In the genomic region with DNA sequence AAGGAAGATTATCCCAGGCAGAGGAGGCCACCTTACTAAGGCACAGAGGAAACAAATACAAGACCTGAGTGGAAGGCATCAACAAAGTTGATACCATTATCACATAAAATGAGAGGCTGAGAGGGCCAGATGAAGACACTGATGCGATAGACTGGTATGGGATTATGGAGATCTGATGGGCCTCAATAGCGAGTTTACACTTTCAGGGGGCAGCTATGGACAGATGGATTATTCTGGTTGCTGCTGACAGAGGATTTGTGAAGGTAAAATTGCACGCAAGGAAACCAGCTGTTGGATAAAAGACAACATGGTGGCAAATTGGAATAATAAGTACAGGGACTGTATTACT, we compare ENCODE assay signal across 9 cellular contexts.
DNase-seq lines count a peak whose midpoint lies in the region; ATAC-seq lines count a peak whose summit lies in the region.
"Had no signal": no experiment of that assay in that cellular context is flagged by ENCODE, and none has a peak within 500 bp of the region (broad histone marks: within the 10 kb centered on the region; RNA-seq: fewer than 3 reads in every experiment).

No MANE protein-coding gene starts in this region.

- no peaks in the 10 kb centered on the region for H3K9me3 Mint-ChIP-seq in activated CD4-positive, alpha-beta memory T cell treated with anti-CD3 and anti-CD28 coated beads for 36 hours
- H3K9me3 Mint-ChIP-seq in activated CD4-positive, alpha-beta memory T cell treated with anti-CD3 and anti-CD28 coated beads, Interleukin-2, amount 10 ng/mL, durations not matched to agents 7 days and 5 days, result no peaks in the 10 kb centered on the region
- H3K9me3 Mint-ChIP-seq in effector memory CD8-positive, alpha-beta T cell, result no peaks in the 10 kb centered on the region
- no peaks in the 10 kb centered on the region for H3K9me3 Mint-ChIP-seq in stimulated activated effector memory CD8-positive, alpha-beta T cell treated with anti-CD3 and anti-CD28 coated beads, Interleukin-12 subunit alpha, Interleukin-12 subunit beta, amount 100 ng/mL, for 72 hours

- peaks cover 12% of the 10 kb centered on the region for H3K4me1 Mint-ChIP-seq in activated CD4-positive, alpha-beta memory T cell treated with anti-CD3 and anti-CD28 coated beads for 36 hours (ENCODE audit: low read depth)
- peaks cover 10% of the 10 kb centered on the region for H3K4me1 Mint-ChIP-seq in activated CD4-positive, alpha-beta memory T cell treated with anti-CD3 and anti-CD28 coated beads, Interleukin-2, amount 10 ng/mL, durations not matched to agents 7 days and 5 days
- H3K4me1 Mint-ChIP-seq in effector memory CD8-positive, alpha-beta T cell (ENCODE audit: low read depth in 2 of 2), result peaks cover 9 to 10% of the 10 kb centered on the region in 2 donors
- H3K4me1 Mint-ChIP-seq in stimulated activated effector memory CD8-positive, alpha-beta T cell treated with anti-CD3 and anti-CD28 coated beads, Interleukin-12 subunit alpha, Interleukin-12 subunit beta, amount 100 ng/mL, for 72 hours, result peaks cover 9% of the 10 kb centered on the region

- no peak for ATAC-seq in effector memory CD8-positive, alpha-beta T cell (replicated peaks)
- ATAC-seq in stimulated activated effector memory CD8-positive, alpha-beta T cell treated with anti-CD3 and anti-CD28 coated beads, Interleukin-12 subunit alpha, Interleukin-12 subunit beta, amount 100 ng/mL, for 72 hours, result no peak
- ATAC-seq in left colon, result no peak

- intact Hi-C loops in activated CD4-positive, alpha-beta memory T cell treated with anti-CD3 and anti-CD28 coated beads for 36 hours (cut with micrococcal nuclease), result loop anchor here (1.0 kb wide), 2 partner anchors 289 to 400 kb away; no protein-coding TSS in a partner anchor
- intact Hi-C loops in left colon (cut with DNase I, micrococcal nuclease), result no loop called here

- no peaks in the 10 kb centered on the region for H3K27me3 Mint-ChIP-seq in activated CD4-positive, alpha-beta memory T cell treated with anti-CD3 and anti-CD28 coated beads for 36 hours
- peaks cover 8% of the 10 kb centered on the region for H3K27me3 Mint-ChIP-seq in activated CD4-positive, alpha-beta memory T cell treated with anti-CD3 and anti-CD28 coated beads, Interleukin-2, amount 10 ng/mL, durations not matched to agents 7 days and 5 days
- no peaks in the 10 kb centered on the region for H3K27me3 Mint-ChIP-seq in effector memory CD8-positive, alpha-beta T cell

- DNase-seq in activated CD4-positive, alpha-beta memory T cell treated with anti-CD3 and anti-CD28 coated beads for 36 hours, result no peak
- DNase-seq in activated CD4-positive, alpha-beta memory T cell treated with anti-CD3 and anti-CD28 coated beads, Interleukin-2, amount 10 ng/mL, durations not matched to agents 7 days and 5 days, result no peak
- peak; percentile 15 for DNase-seq in MV-4-11 (lab: John Stamatoyannopoulos, UW)
- DNase-seq in effector memory CD8-positive, alpha-beta T cell, result no peak
- no peak for DNase-seq in stimulated activated effector memory CD8-positive, alpha-beta T cell treated with anti-CD3 and anti-CD28 coated beads, Interleukin-12 subunit alpha, Interleukin-12 subunit beta, amount 100 ng/mL, for 72 hours (ENCODE audit: low spot score in 2 of 2)
- no peak for DNase-seq in NCI-H2171 treated with DMSO at 0.1 percent for 48 hours (lab: John Stamatoyannopoulos, UW)
- DNase-seq in left colon, result no peak
- DNase-seq in OCI-M2 (lab: John Stamatoyannopoulos, UW; ENCODE audit: unreplicated experiment), result no peak
- DNase-seq: NCI-H2107 had no signal

- POLR2A ChIA-PET in activated CD4-positive, alpha-beta memory T cell treated with anti-CD3 and anti-CD28 coated beads for 36 hours (lab: Charles Lee), result interaction anchor here (1.2 kb wide), 1 partner anchor 14 kb away, joined by 4 read pairs; no protein-coding TSS in a partner anchor
- POLR2A ChIA-PET in activated CD4-positive, alpha-beta memory T cell treated with anti-CD3 and anti-CD28 coated beads, Interleukin-2, amount 10 ng/mL, durations not matched to agents 7 days and 5 days (lab: Charles Lee), result interaction anchor here (1.0 to 1.1 kb wide), 3 partner anchors 19 to 410 kb away, joined by 3 read pairs; no protein-coding TSS in a partner anchor

- H3K36me3 Mint-ChIP-seq in activated CD4-positive, alpha-beta memory T cell treated with anti-CD3 and anti-CD28 coated beads for 36 hours, result no peaks in the 10 kb centered on the region
- peaks cover 1% of the 10 kb centered on the region for H3K36me3 Mint-ChIP-seq in activated CD4-positive, alpha-beta memory T cell treated with anti-CD3 and anti-CD28 coated beads, Interleukin-2, amount 10 ng/mL, durations not matched to agents 7 days and 5 days (ENCODE audit: low read depth)
- H3K36me3 Mint-ChIP-seq in effector memory CD8-positive, alpha-beta T cell (ENCODE audit: insufficient read depth), result peaks cover 12% of the 10 kb centered on the region
- peaks cover 14% of the 10 kb centered on the region for H3K36me3 Mint-ChIP-seq in stimulated activated effector memory CD8-positive, alpha-beta T cell treated with anti-CD3 and anti-CD28 coated beads, Interleukin-12 subunit alpha, Interleukin-12 subunit beta, amount 100 ng/mL, for 72 hours

- CTCF ChIA-PET in activated CD4-positive, alpha-beta memory T cell treated with anti-CD3 and anti-CD28 coated beads for 36 hours (lab: Charles Lee), result interaction anchor here (0.7 to 2.7 kb wide), 36 partner anchors 9 to 834 kb away, joined by 3 to 25 read pairs (median 4); no protein-coding TSS in a partner anchor
- CTCF ChIA-PET in activated CD4-positive, alpha-beta memory T cell treated with anti-CD3 and anti-CD28 coated beads, Interleukin-2, amount 10 ng/mL, durations not matched to agents 7 days and 5 days (lab: Charles Lee), result interaction anchor here (0.8 to 2.0 kb wide), 17 partner anchors 11 to 446 kb away, joined by 3 to 17 read pairs (median 3); no protein-coding TSS in a partner anchor

- peak overlapping the region; percentile 39 for H3K27ac Mint-ChIP-seq in activated CD4-positive, alpha-beta memory T cell treated with anti-CD3 and anti-CD28 coated beads for 36 hours
- H3K27ac Mint-ChIP-seq in activated CD4-positive, alpha-beta memory T cell treated with anti-CD3 and anti-CD28 coated beads, Interleukin-2, amount 10 ng/mL, durations not matched to agents 7 days and 5 days, result no peak overlapping the region
- peak overlapping the region; percentile 75 to 82 for H3K27ac Mint-ChIP-seq in effector memory CD8-positive, alpha-beta T cell
- H3K27ac Mint-ChIP-seq in stimulated activated effector memory CD8-positive, alpha-beta T cell treated with anti-CD3 and anti-CD28 coated beads, Interleukin-12 subunit alpha, Interleukin-12 subunit beta, amount 100 ng/mL, for 72 hours, result peak overlapping the region; percentile 78

- H3K4me3 Mint-ChIP-seq in activated CD4-positive, alpha-beta memory T cell treated with anti-CD3 and anti-CD28 coated beads for 36 hours, result peak overlapping the region; percentile 39
- no peak overlapping the region for H3K4me3 Mint-ChIP-seq in activated CD4-positive, alpha-beta memory T cell treated with anti-CD3 and anti-CD28 coated beads, Interleukin-2, amount 10 ng/mL, durations not matched to agents 7 days and 5 days
- H3K4me3 Mint-ChIP-seq in effector memory CD8-positive, alpha-beta T cell, result peak overlapping the region; percentile 43 to 53
- H3K4me3 Mint-ChIP-seq in stimulated activated effector memory CD8-positive, alpha-beta T cell treated with anti-CD3 and anti-CD28 coated beads, Interleukin-12 subunit alpha, Interleukin-12 subunit beta, amount 100 ng/mL, for 72 hours, result peak overlapping the region; percentile 32
